1 cellular context compared by ENCODE assay signal in the genomic region with DNA sequence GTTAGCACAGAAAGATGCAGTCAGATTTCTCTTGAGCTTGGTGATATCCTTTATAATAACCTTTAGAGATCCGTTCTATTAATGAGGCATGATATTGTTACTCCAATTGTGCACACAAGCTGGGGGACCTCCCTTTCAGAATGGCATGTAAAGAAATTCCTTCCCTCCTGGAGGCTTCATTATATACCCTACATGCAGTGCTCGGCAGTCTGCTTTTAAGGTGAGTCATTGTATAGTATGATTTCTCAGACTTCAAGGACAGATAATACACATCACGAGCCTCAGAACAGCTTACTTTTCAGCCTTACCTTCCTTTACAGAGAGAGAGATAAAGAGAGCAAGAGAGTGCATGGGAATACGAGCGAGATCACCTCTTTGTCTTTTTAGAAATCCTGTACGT.
TF ChIP-seq lines count a peak whose summit lies in the region.

No MANE protein-coding gene starts in this region.

TF ChIP-seq in WTC11, 78 proteins besides CTCF, POLR2A, EP300 and RAD21 (continued from another document):
- no peak for TF ChIP-seq ZSCAN18 (CRISPR knock-in tag; IDR thresholded peaks at IDR 0.05)
- no peak for TF ChIP-seq E2F1 (CRISPR knock-in tag; IDR thresholded peaks at IDR 0.05)
